Comparison of ENCODE assay signal across 8 cellular contexts in the genomic region with DNA sequence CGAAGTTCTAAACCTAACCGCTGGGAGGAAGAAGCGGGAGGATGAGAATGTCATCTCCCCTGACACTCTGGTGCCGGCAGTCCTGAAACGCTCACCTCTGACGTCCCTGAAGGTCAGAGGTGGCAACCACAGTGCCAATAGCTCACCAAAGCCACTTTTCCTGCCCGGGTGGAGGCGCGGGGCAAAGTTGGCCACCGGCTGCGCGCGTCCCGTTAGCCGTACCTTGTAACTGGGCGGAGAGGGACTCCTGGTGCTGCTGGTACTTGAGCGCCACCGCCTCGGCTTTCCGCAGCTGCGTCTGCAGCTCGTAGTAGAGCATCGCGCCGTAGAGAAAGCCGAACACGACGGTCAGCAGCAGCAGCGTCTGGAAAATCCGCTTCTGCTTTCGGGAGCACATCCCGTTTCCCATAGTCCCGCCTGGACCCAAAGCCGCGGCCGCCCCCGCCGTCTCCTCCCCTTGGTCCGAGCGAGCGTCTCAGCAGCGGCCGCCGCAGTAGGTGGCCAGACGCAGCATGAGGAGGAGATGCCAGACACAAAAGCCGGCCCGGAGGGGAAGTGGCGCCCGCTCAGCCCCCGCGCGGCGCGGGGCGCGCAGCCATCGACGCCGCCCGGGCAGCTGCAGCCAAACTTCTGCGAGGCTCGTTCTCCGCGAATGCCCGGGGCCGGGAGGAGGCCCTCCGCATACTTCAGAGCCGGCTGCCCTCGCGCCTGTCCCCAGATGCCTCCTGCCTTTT. TPM values are rescaled to one million over a fixed set of nuclear protein-coding genes. Genes with fewer than 3 reads are reported as not detected.
A peak's percentile ranks its signal among the peaks of the same experiment; 100 is the strongest.
DNase-seq lines count a peak whose midpoint lies in the region; ATAC-seq and TF ChIP-seq lines count a peak whose summit lies in the region.

No MANE protein-coding gene starts in this region.

- TF ChIP-seq CTCF in adrenal gland (IDR thresholded peaks at IDR 0.05) (peak; percentile 23 to 55 (median 46)), heart right ventricle (IDR thresholded peaks at IDR 0.05) (peak in 6 of 9 donors; percentile 9 to 43 (median 38))

- no peaks in the 10 kb centered on the region for H3K9me3 ChIP-seq in ES-I3 (ENCODE audit: control insufficient read depth, insufficient read depth, low read length)
- no peaks in the 10 kb centered on the region for H3K9me3 ChIP-seq in adrenal gland (replicated peaks in 1 of 3)
- H3K9me3 ChIP-seq in heart right ventricle, result no peaks in the 10 kb centered on the region
- H3K9me3 ChIP-seq in trophoblast cell (ENCODE audit: insufficient read depth, low read depth, low read length), result no peaks in the 10 kb centered on the region

- peak overlapping the region; percentile 67 for H2BK5ac ChIP-seq in trophoblast cell (ENCODE audit: low read depth, low read length, poor library complexity)

- DNase-seq in HK-2 (ENCODE audit: unreplicated experiment), result peak; percentile 72
- DNase-seq in adrenal gland, result peak; percentile 56 to 79 (median 61)
- DNase-seq in heart right ventricle, result peak; percentile 63 to 66
- peak; percentile 71 to 75 for DNase-seq in trophoblast cell
- DNase-seq in NCI-H1048 (lab: John Stamatoyannopoulos, UW), result no peak

- peak overlapping the region; percentile 74 for H2BK120ac ChIP-seq in trophoblast cell (ENCODE audit: insufficient read depth, low read length, poor library complexity)

- H3K4me1 ChIP-seq in ES-I3 (ENCODE audit: insufficient read depth, low read length) (peaks cover 28% of the 10 kb centered on the region; the same call in 1 of the 2 replicates), adrenal gland (replicated peaks in 1 of 2) (peaks cover 3 to 28% of the 10 kb centered on the region in 2 donors), heart right ventricle (peaks cover 4 to 57% (median 44%) of the 10 kb centered on the region in 9 donors), trophoblast cell (ENCODE audit: control insufficient read depth in 1 of 2, insufficient read depth in 2 of 2, low read length in 2 of 2) (peaks cover 0 to 2% of the 10 kb centered on the region in 2 experiments)

- ATAC-seq in GM21381 (IDR thresholded peaks at IDR 0.05; ENCODE audit: unreplicated experiment) (peak; percentile 38), heart right ventricle (peak; percentile 27 to 64 (median 48))

- H3K36me3 ChIP-seq in ES-I3 (ENCODE audit: insufficient read depth, low read length) (no peaks in the 10 kb centered on the region), adrenal gland (replicated peaks in 1 of 2) (no peaks in the 10 kb centered on the region), heart right ventricle (no peaks in the 10 kb centered on the region), trophoblast cell (ENCODE audit: control insufficient read depth in 1 of 2, insufficient read depth in 2 of 2, low read length in 2 of 2) (no peaks in the 10 kb centered on the region)

- H4K12ac ChIP-seq in trophoblast cell (ENCODE audit: low read depth, low read length), result peak overlapping the region; percentile 39

- H3K9ac ChIP-seq in ES-I3 (ENCODE audit: low read depth, low read length) (peak overlapping the region; percentile 90), trophoblast cell (ENCODE audit: low read length) (peak overlapping the region; percentile 75)

- peak overlapping the region; percentile 70 for H4K8ac ChIP-seq in trophoblast cell (ENCODE audit: low read depth, low read length)

- 0 to 6% (median 0%) methylated on average over 3 to 70 of the region's 70 CpGs for WGBS in adrenal gland, 4 donors
- WGBS in heart right ventricle, 2 donors, result 0% methylated on average over 70 of the region's 70 CpGs
- no CpG with 5 or more reads among the region's 70 CpGs for WGBS in trophoblast cell (ENCODE audit: extremely low coverage, insufficient coverage, insufficient read length)

- H3K79me1 ChIP-seq in trophoblast cell (ENCODE audit: low read length), result peaks cover 11% of the 10 kb centered on the region

- peak overlapping the region; percentile 55 for H2AFZ ChIP-seq in trophoblast cell (ENCODE audit: insufficient read depth, low read length, poor library complexity)

- H3K79me2 ChIP-seq in trophoblast cell (ENCODE audit: control insufficient read depth, insufficient read depth, low read length, poor library complexity), result peaks cover 8% of the 10 kb centered on the region

- no peak overlapping the region for H2AK5ac ChIP-seq in trophoblast cell (ENCODE audit: low read length)

- intact Hi-C loops in adrenal gland (cut with DNase I) (loop anchor here in 1 of 2 donors (10.0 kb wide), 1 partner anchor 50 kb away; no protein-coding TSS in a partner anchor), heart right ventricle (cut with DNase I) (loop anchor here in 7 of 10 donors (2.0 to 5.0 kb wide), 5 partner anchors 42 to 70 kb away; no protein-coding TSS in a partner anchor)

- peak overlapping the region; percentile 86 for H4K91ac ChIP-seq in trophoblast cell (ENCODE audit: low read depth, low read length)

- H3K14ac ChIP-seq in trophoblast cell (ENCODE audit: low read length), result peak overlapping the region; percentile 85

- peak overlapping the region; percentile 80 for H3K4ac ChIP-seq in trophoblast cell (ENCODE audit: low read depth, low read length)

- H3K27me3 ChIP-seq in adrenal gland, result no peaks in the 10 kb centered on the region
- no peaks in the 10 kb centered on the region for H3K27me3 ChIP-seq in heart right ventricle
- no peaks in the 10 kb centered on the region for H3K27me3 ChIP-seq in trophoblast cell (ENCODE audit: insufficient read depth, low read length)

- peak overlapping the region; percentile 50 to 99 (median 94) for H3K27ac ChIP-seq in adrenal gland
- H3K27ac ChIP-seq in heart right ventricle, result peak overlapping the region; percentile 80 to 99 (median 96)
- peak overlapping the region; percentile 85 for H3K27ac ChIP-seq in trophoblast cell (ENCODE audit: low read depth, low read length)

- H3K4me3 ChIP-seq in adrenal gland (peak overlapping the region; percentile 43 to 94 (median 60)), heart right ventricle (peak overlapping the region; percentile 65 to 99 (median 79)), trophoblast cell (ENCODE audit: low read depth, low read length) (peak overlapping the region; percentile 95)

- peak overlapping the region; percentile 37 for H2BK12ac ChIP-seq in trophoblast cell (ENCODE audit: low read length)

- H3K4me2 ChIP-seq in trophoblast cell (ENCODE audit: low read length), result peak overlapping the region; percentile 91

- peak overlapping the region; percentile 91 for H3K18ac ChIP-seq in trophoblast cell (ENCODE audit: low read length)

- no peak overlapping the region for H3K23ac ChIP-seq in trophoblast cell (ENCODE audit: low read length)

- peak; percentile 4 to 50 for TF ChIP-seq POLR2A in adrenal gland (IDR thresholded peaks at IDR 0.05)

TF ChIP-seq in PFSK-1, 5 proteins besides CTCF, POLR2A, EP300 and RAD21:
- TF ChIP-seq FOXP2 (optimal IDR thresholded peaks at IDR 0.05; ENCODE audit: borderline replicate concordance, extremely low read depth, extremely low read length, insufficient read depth) (peak; percentile 11), TAF1 (IDR thresholded peaks at IDR 0.05; ENCODE audit: borderline replicate concordance, insufficient read depth, low read length) (0 out of 2 replicates have a peak, but pooled peaks have one; percentile 12), POLR2AphosphoS5 (IDR thresholded peaks at IDR 0.05; ENCODE audit: low read depth, low read length) (no peak), SIN3A (IDR thresholded peaks at IDR 0.05; ENCODE audit: borderline replicate concordance, insufficient read depth, low read length) (no peak)

RNA-seq across cellular contexts. Expression of a gene that starts 0.7 kb away (rescaled TPM):
- 20.6 TPM for polyA plus RNA-seq in PFSK-1 (2012; ENCODE audit: insufficient read length, low read depth)
- 10 to 100 TPM; 14.7 to 23.8 (median 17.0) TPM for total RNA-seq in adrenal gland
- 10 to 100 TPM in 2 of 3 donors, 1 to 10 TPM in 1; 6.5 to 25.2 (median 12.4) TPM for polyA plus RNA-seq in adrenal gland
- 100 to 1,000 TPM in 1 of 10 donors, 10 to 100 TPM in 9; 56.6 to 103 (median 77.3) TPM for total RNA-seq in heart right ventricle
- 10 to 100 TPM; 18.8 to 38.0 TPM for polyA plus RNA-seq in heart right ventricle
- 26.8 and 28.4 TPM in 2 replicates for polyA plus RNA-seq in trophoblast cell (2013)
